ENCODE assay signal across 14 cellular contexts in the genomic region with DNA sequence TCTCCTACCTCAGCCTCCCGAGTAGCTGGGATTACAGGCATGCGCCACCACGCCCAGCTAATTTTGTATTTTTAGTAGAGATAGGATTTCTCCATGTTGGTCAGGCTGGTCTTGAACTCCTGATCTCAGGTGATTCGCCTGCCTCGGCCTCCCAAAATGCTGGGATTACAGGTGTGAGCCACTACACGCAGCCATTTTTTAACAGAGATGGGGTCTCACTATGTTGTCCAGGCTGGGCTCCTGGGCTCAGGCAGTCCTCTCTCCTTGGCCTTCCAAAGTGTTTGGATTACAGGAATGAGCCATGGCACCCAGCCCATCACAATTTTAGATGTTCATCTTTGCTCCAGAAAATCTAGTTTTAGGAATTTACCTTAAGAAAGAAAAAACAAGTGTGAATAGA. TPM values are rescaled to one million over a fixed set of nuclear protein-coding genes. Genes with fewer than 3 reads are reported as not detected.
"Had no signal": no experiment of that assay in that cellular context is flagged by ENCODE, and none has a peak within 500 bp of the region (broad histone marks: within the 10 kb centered on the region; RNA-seq: fewer than 3 reads in every experiment).

No MANE protein-coding gene starts in this region.

RNA-seq across cellular contexts. Expression of a gene that starts 50.5 kb away (rescaled TPM):
- total RNA-seq: stomach, subcutaneous adipose tissue, suprapubic skin, temporal lobe, thoracic aorta, thyroid gland, tibial nerve, transverse colon, upper lobe of left lung, upper lobe of right lung, ureter, urinary bladder, uterus, vagina had no signal
- polyA plus RNA-seq: stomach, urinary bladder had no signal
